8 cellular contexts compared by ENCODE assay signal in the genomic region with DNA sequence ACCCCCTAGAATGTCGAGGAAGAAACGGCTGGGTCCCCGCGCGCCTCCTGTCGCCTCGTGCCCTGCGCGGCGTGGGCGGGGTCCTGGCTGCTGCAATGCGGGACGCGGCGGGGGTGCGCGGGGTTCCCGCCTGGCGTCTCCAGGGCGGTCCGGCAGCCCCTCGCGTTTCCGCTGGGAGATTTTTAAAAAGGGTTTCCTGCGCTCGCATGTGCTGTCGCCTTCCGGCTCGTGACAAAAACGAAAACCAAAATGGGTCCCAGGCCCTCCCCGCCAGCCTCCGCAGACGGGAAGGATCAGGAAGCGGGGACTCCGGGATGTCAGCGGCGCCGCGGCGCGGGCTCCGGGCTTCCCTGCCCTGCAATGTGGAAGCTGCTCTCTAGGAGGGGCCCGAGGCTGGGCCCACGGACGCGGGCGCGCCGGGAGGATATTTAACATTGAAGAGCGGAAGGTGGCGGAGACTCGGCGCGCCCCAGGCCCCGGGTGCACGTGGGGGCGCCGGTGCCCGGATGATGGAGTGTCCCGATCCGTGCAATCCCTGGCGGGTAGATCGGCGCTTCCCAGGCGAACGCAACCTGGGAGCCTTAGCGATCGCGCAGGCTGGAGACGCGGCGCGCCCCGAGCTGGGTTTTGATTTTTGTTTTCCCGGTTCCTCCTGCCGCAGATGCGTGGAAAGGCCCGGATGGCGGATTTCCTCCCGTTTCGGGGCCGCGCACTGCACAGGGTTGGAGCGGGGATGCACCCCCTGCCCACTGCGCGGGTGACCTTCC. TPM values are rescaled to one million over a fixed set of nuclear protein-coding genes. Genes with fewer than 3 reads are reported as not detected.
DNase-seq lines count a peak whose midpoint lies in the region; ATAC-seq and TF ChIP-seq lines count a peak whose summit lies in the region.

No MANE protein-coding gene starts in this region.

- intact Hi-C loops in mammary epithelial cell (cut with micrococcal nuclease) = loop anchor here (1.0 kb wide), 1 partner anchor 39 kb away; no protein-coding TSS in a partner anchor

- CTCF ChIA-PET in mammary epithelial cell (lab: Charles Lee; ENCODE audit: low non-redundant PET) = interaction anchor here (0.6 kb wide), 1 partner anchor 26 kb away, joined by 5 read pairs; no protein-coding TSS in a partner anchor

- peaks cover 6% of the 10 kb centered on the region for H4K20me1 ChIP-seq in mammary epithelial cell (ENCODE audit: insufficient read depth, low read length)

- no TSS peak for BruUV-seq in mammary epithelial cell (replicated peaks; lab: Mats Ljungman, UMichigan)

- peak overlapping the region; percentile 75 for H2AFZ ChIP-seq in mammary epithelial cell (ENCODE audit: low read depth, low read length)

- H3K4me3 ChIP-seq in WERI-Rb-1 (ENCODE audit: low read depth, low read length) (peak overlapping the region; percentile 77), mammary epithelial cell (replicated peaks in 1 of 3; ENCODE audit: insufficient read depth in 1 of 3, low read depth in 2 of 3, low read length in 3 of 3) (peak overlapping the region; percentile 85 to 94 (median 94))

- dilution Hi-C loops in mammary epithelial cell (cut with HindIII; ENCODE audit: low sequenced_read_pairs) = no loop called here

- peak overlapping the region; percentile 80 for H3K4me2 ChIP-seq in mammary epithelial cell (ENCODE audit: insufficient read depth, low read depth, low read length)

- H3K36me3 ChIP-seq in WERI-Rb-1 (peaks cover 3% of the 10 kb centered on the region; the same call in 1 of the 2 replicates), mammary epithelial cell (ENCODE audit: insufficient read depth, low read length) (peaks cover 9% of the 10 kb centered on the region)

- H3K9me3 ChIP-seq in WERI-Rb-1 (ENCODE audit: severe bottlenecking) (no peaks in the 10 kb centered on the region), mammary epithelial cell (replicated peaks; ENCODE audit: insufficient read depth, low read length) (no peaks in the 10 kb centered on the region)

- H3K4me1 ChIP-seq in mammary epithelial cell (ENCODE audit: insufficient read depth, low read length) = peaks cover 44% of the 10 kb centered on the region

- in situ Hi-C loops in mammary epithelial cell (cut with MboI; ENCODE audit: low sequenced_read_pairs in 2 of 2) = no loop called here

- peak; percentile 53 for DNase-seq in ELF-1 (ENCODE audit: low read depth, low spot score)
- DNase-seq in Kasumi-1 (lab: John Stamatoyannopoulos, UW) = peak; percentile 55 to 65
- DNase-seq in WERI-Rb-1 = peak; percentile 49
- peak; percentile 42 for DNase-seq in mammary epithelial cell
- peak; percentile 72 for DNase-seq in iris pigment epithelial cell (ENCODE audit: low read depth)
- peak; percentile 25 to 60 for DNase-seq in stimulated activated CD4-positive, alpha-beta T cell treated with anti-CD3 and anti-CD28 coated beads, Interleukin-15, amount 100 ng/mL, for 1 hour (ENCODE audit: low read depth in 1 of 2, low spot score in 1 of 2)

- peak overlapping the region; percentile 73 for H3K9ac ChIP-seq in mammary epithelial cell (ENCODE audit: insufficient read depth, low read length)

- peaks cover 60% of the 10 kb centered on the region for H3K79me2 ChIP-seq in mammary epithelial cell (ENCODE audit: insufficient read depth, low read length)

- H3K27ac ChIP-seq in WERI-Rb-1 = peak overlapping the region; percentile 52
- H3K27ac ChIP-seq in mammary epithelial cell (ENCODE audit: insufficient read depth, low read depth, low read length) = peak overlapping the region; percentile 48

- ATAC-seq in GM21576 (IDR thresholded peaks at IDR 0.05; ENCODE audit: unreplicated experiment) (peak; percentile 33), HG03520 (IDR thresholded peaks at IDR 0.05; ENCODE audit: unreplicated experiment) (no peak)

- 0 out of 2 replicates have a peak, but pooled peaks have one; percentile 2 for TF ChIP-seq CTCF in WERI-Rb-1 (IDR thresholded peaks at IDR 0.05; ENCODE audit: low read depth, low read length)
- no peak for TF ChIP-seq CTCF in mammary epithelial cell (conservative IDR thresholded peaks at IDR 0.05 in 1 of 2, IDR thresholded peaks at IDR 0.05 in 1 of 2; ENCODE audit: extremely low read depth in 1 of 2, insufficient read depth in 1 of 2, low read depth in 1 of 2, low read length in 2 of 2)

- WGBS in mammary epithelial cell (ENCODE audit: low coverage, missing lambda C conversion rate) = no CpG with 5 or more reads among the region's 86 CpGs

- H3K27me3 ChIP-seq in WERI-Rb-1 (ENCODE audit: insufficient read depth, low read depth, severe bottlenecking) (no peaks in the 10 kb centered on the region), mammary epithelial cell (ENCODE audit: insufficient read depth, low read length) (no peaks in the 10 kb centered on the region)

RNA-seq across cellular contexts. Expression of a gene that starts 1.0 kb away (rescaled TPM):
- 100 to 1,000 TPM; 142 to 272 TPM for total RNA-seq in mammary epithelial cell
- 201 TPM for polyA plus RNA-seq in mammary epithelial cell
- polyA minus RNA-seq in mammary epithelial cell = 208 TPM
